Comparison of ENCODE assay signal across 10 cellular contexts in the genomic region with DNA sequence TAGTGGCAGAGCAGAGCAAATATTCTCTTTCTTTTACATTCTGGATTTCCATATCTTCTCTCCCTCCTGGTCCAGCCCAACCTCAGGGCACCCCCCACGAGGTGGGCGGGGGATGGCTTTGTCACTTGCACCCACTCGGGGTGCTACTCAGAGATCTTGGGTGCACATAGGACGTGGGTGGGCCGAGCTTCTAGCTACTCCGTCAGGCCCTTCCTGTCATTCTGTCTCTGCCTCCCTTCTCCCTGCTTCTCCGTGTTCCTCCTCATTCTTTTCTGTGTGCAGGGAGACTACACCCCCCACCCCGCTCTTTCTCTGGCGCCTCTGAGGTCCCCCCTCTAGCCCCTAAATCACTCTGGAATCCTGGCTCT. TPM values are rescaled to one million over a fixed set of nuclear protein-coding genes. Genes with fewer than 3 reads are reported as not detected.
A peak's percentile ranks its signal among the peaks of the same experiment; 100 is the strongest.
DNase-seq lines count a peak whose midpoint lies in the region; ATAC-seq and TF ChIP-seq lines count a peak whose summit lies in the region.
"Had no signal": no experiment of that assay in that cellular context is flagged by ENCODE, and none has a peak within 500 bp of the region (broad histone marks: within the 10 kb centered on the region; RNA-seq: fewer than 3 reads in every experiment).

No MANE protein-coding gene starts in this region.

- no peak for TF ChIP-seq EP300 in tibial nerve (IDR thresholded peaks at IDR 0.05)

- no peaks in the 10 kb centered on the region for H3K9me2 ChIP-seq in Karpas-422 (replicated peaks; ENCODE audit: insufficient read depth, low read length)

- no peaks in the 10 kb centered on the region for H3K9me3 Mint-ChIP-seq in stimulated activated naive CD8-positive, alpha-beta T cell treated with anti-CD3 and anti-CD28 coated beads, Interleukin-15, amount 100 ng/mL, for 72 hours

- no peak overlapping the region for H3K27ac Mint-ChIP-seq in stimulated activated naive CD8-positive, alpha-beta T cell treated with anti-CD3 and anti-CD28 coated beads, Interleukin-15, amount 100 ng/mL, for 72 hours

- dilution Hi-C loops in mammary epithelial cell (cut with HindIII; ENCODE audit: low sequenced_read_pairs), result no loop called here

- H3K4me1 Mint-ChIP-seq in stimulated activated naive CD8-positive, alpha-beta T cell treated with anti-CD3 and anti-CD28 coated beads, Interleukin-15, amount 100 ng/mL, for 72 hours, result peaks cover 25% of the 10 kb centered on the region

- in situ Hi-C loops in mammary epithelial cell (cut with MboI; ENCODE audit: low sequenced_read_pairs in 2 of 2), result no loop called here

- no TSS peak for BruUV-seq in mammary epithelial cell (replicated peaks; lab: Mats Ljungman, UMichigan)

- H3K27me3 ChIP-seq in Karpas-422 (ENCODE audit: low read length) (no peaks in the 10 kb centered on the region), mammary epithelial cell (ENCODE audit: insufficient read depth, low read length) (no peaks in the 10 kb centered on the region), lung (ENCODE audit: control insufficient read depth, insufficient read depth) (no peaks in the 10 kb centered on the region), tibial nerve (no peaks in the 10 kb centered on the region)
- H3K27me3 ChIP-seq: body of pancreas had no signal

- TF ChIP-seq CTCF in mammary epithelial cell (conservative IDR thresholded peaks at IDR 0.05 in 1 of 2, IDR thresholded peaks at IDR 0.05 in 1 of 2; ENCODE audit: extremely low read depth in 1 of 2, insufficient read depth in 1 of 2, low read depth in 1 of 2, low read length in 2 of 2) (no peak), lung (IDR thresholded peaks at IDR 0.05; ENCODE audit: control extremely low read depth, extremely low read depth) (no peak), tibial nerve (IDR thresholded peaks at IDR 0.05) (no peak)

- H3K4me2 ChIP-seq in Karpas-422 (ENCODE audit: low read depth, low read length, poor library complexity, severe bottlenecking) (peak overlapping the region; percentile 78), mammary epithelial cell (ENCODE audit: insufficient read depth, low read depth, low read length) (peak overlapping the region; percentile 47)

- H3K4me3 ChIP-seq in Karpas-422 (ENCODE audit: low read length) (peak overlapping the region; percentile 68), mammary epithelial cell (replicated peaks in 1 of 3; ENCODE audit: insufficient read depth in 1 of 3, low read depth in 2 of 3, low read length in 3 of 3) (no peak overlapping the region), lung (no peak overlapping the region), tibial nerve (peak overlapping the region in 3 of 4 donors; percentile 10 to 46 (median 40))
- H3K4me3 ChIP-seq: body of pancreas had no signal

- peak; percentile 80 for DNase-seq in Karpas-422
- no peak for DNase-seq in mammary epithelial cell
- DNase-seq in lung (ENCODE audit: low spot score), result no peak
- DNase-seq in tibial nerve (ENCODE audit: low spot score in 2 of 2), result no peak
- DNase-seq in stimulated activated naive CD8-positive, alpha-beta T cell treated with anti-CD3 and anti-CD28 coated beads, Interleukin-15, amount 100 ng/mL, for 72 hours, result no peak
- DNase-seq in NCI-H2196 treated with DMSO at 0.1 percent for 48 hours (lab: John Stamatoyannopoulos, UW; ENCODE audit: unreplicated experiment), result no peak
- DNase-seq in effector CD4-positive, alpha-beta T cell, result no peak
- DNase-seq in ecto neural progenitor cell (ENCODE audit: low spot score), result no peak

- H4K20me1 ChIP-seq in Karpas-422 (ENCODE audit: insufficient read depth, low read depth, low read length) (no peaks in the 10 kb centered on the region), mammary epithelial cell (ENCODE audit: insufficient read depth, low read length) (no peaks in the 10 kb centered on the region)

- H3K27ac ChIP-seq in Karpas-422 (ENCODE audit: low read length) (peak overlapping the region; percentile 100), mammary epithelial cell (ENCODE audit: insufficient read depth, low read depth, low read length) (peak overlapping the region; percentile 83), lung (ENCODE audit: low read depth in 1 of 2, low read length in 1 of 2) (peak overlapping the region; percentile 75 to 88), tibial nerve (peak overlapping the region; percentile 50 to 95 (median 78))

- no peak overlapping the region for H2AFZ ChIP-seq in Karpas-422 (ENCODE audit: low read length)
- H2AFZ ChIP-seq in mammary epithelial cell (ENCODE audit: low read depth, low read length), result peak overlapping the region; percentile 36

- TF ChIP-seq POLR2A in tibial nerve (IDR thresholded peaks at IDR 0.05), result no peak

- intact Hi-C loops in mammary epithelial cell (cut with micrococcal nuclease), result loop anchor here (2.0 kb wide), 1 partner anchor 20 kb away; the partner anchor contains the start of gene PCDHGC5

- H3K36me3 ChIP-seq in Karpas-422 (ENCODE audit: insufficient read depth, low read length), result peaks cover 31% of the 10 kb centered on the region
- peaks cover 5% of the 10 kb centered on the region for H3K36me3 ChIP-seq in mammary epithelial cell (ENCODE audit: insufficient read depth, low read length)
- H3K36me3 ChIP-seq in lung (ENCODE audit: control insufficient read depth in 2 of 2, insufficient read depth in 2 of 2, low read length in 2 of 2), result peaks cover 0 to 15% of the 10 kb centered on the region in 2 donors
- H3K36me3 ChIP-seq in tibial nerve, result peaks cover 0 to 41% (median 0%) of the 10 kb centered on the region in 3 donors

- no peak overlapping the region for H3K4me3 Mint-ChIP-seq in stimulated activated naive CD8-positive, alpha-beta T cell treated with anti-CD3 and anti-CD28 coated beads, Interleukin-15, amount 100 ng/mL, for 72 hours

- CTCF ChIA-PET in mammary epithelial cell (lab: Charles Lee; ENCODE audit: low non-redundant PET), result interaction anchor here (0.7 to 2.9 kb wide), 2 partner anchors 30 to 59 kb away, joined by 5 to 8 read pairs; no protein-coding TSS in a partner anchor

- peaks cover 100% of the 10 kb centered on the region for H3K4me1 ChIP-seq in Karpas-422 (ENCODE audit: low read length)
- H3K4me1 ChIP-seq in mammary epithelial cell (ENCODE audit: insufficient read depth, low read length), result peaks cover 39% of the 10 kb centered on the region
- H3K4me1 ChIP-seq in lung (ENCODE audit: control insufficient read depth in 2 of 2, insufficient read depth in 2 of 2, low read length in 2 of 2), result peaks cover 3 to 16% of the 10 kb centered on the region in 2 donors
- peaks cover 0 to 59% (median 33%) of the 10 kb centered on the region in 4 donors for H3K4me1 ChIP-seq in tibial nerve

- no peaks in the 10 kb centered on the region for H3K27me3 Mint-ChIP-seq in stimulated activated naive CD8-positive, alpha-beta T cell treated with anti-CD3 and anti-CD28 coated beads, Interleukin-15, amount 100 ng/mL, for 72 hours

- 6% methylated on average over 7 of the region's 9 CpGs for WGBS in mammary epithelial cell (ENCODE audit: low coverage, missing lambda C conversion rate)
- 32 to 62% methylated on average over 9 of the region's 9 CpGs for WGBS in lung, 2 donors
- 18 to 27% methylated on average over 9 of the region's 9 CpGs for WGBS in tibial nerve, 2 donors

- no peak for ATAC-seq in lung (ENCODE audit: insufficient read depth, low FRiP score)
- ATAC-seq in stimulated activated naive CD8-positive, alpha-beta T cell treated with anti-CD3 and anti-CD28 coated beads, Interleukin-15, amount 100 ng/mL, for 72 hours, result no peak

- peaks cover 7% of the 10 kb centered on the region for H3K79me2 ChIP-seq in Karpas-422 (ENCODE audit: low read length)
- no peaks in the 10 kb centered on the region for H3K79me2 ChIP-seq in mammary epithelial cell (ENCODE audit: insufficient read depth, low read length)

- H3K9me3 ChIP-seq in Karpas-422 (ENCODE audit: low read length), result no peaks in the 10 kb centered on the region
- H3K9me3 ChIP-seq in mammary epithelial cell (replicated peaks; ENCODE audit: insufficient read depth, low read length), result no peaks in the 10 kb centered on the region
- no peaks in the 10 kb centered on the region for H3K9me3 ChIP-seq in lung (ENCODE audit: control insufficient read depth in 2 of 2, insufficient read depth in 1 of 2, low read length in 1 of 2)
- no peaks in the 10 kb centered on the region for H3K9me3 ChIP-seq in tibial nerve
- H3K9me3 ChIP-seq: body of pancreas had no signal

- H3K9ac ChIP-seq in Karpas-422 (ENCODE audit: low read length) (peak overlapping the region; percentile 92), mammary epithelial cell (ENCODE audit: insufficient read depth, low read length) (peak overlapping the region; percentile 39)

RNA-seq across cellular contexts. Expression of gene PCDHGC5, which starts 19.5 kb away (rescaled TPM):
- total RNA-seq in Karpas-422 (2014; rRNA removed; shearing (Covaris generic); ENCODE audit: low replicate concordance), result 5.1 and 5.8 TPM in 2 replicates
- total RNA-seq in mammary epithelial cell (1 to 10 TPM; 1.8 to 3.3 TPM), lung (1 to 10 TPM; 2.7 to 5.1 TPM), tibial nerve (1 to 10 TPM; 3.1 to 5.9 (median 3.8) TPM)
- polyA plus RNA-seq in mammary epithelial cell (0.59 TPM), lung (under 1 TPM; 0.14 to 0.39 TPM)
- 1.7 TPM for polyA minus RNA-seq in mammary epithelial cell
- total RNA-seq: T-helper 1 cell treated with Interleukin-12 subunit alpha and Interleukin-12 subunit beta and Interleukin-4 antibody, amounts not matched to agents 30 ng/mL and 1 ng/mL, for 36 hours had no signal

RNA-seq across cellular contexts. Expression of gene PCDHGC4, which starts 23.6 kb away (rescaled TPM):
- total RNA-seq in Karpas-422 (2014; rRNA removed; shearing (Covaris generic); ENCODE audit: low replicate concordance), result 7.0 and 11.8 TPM in 2 replicates
- total RNA-seq in mammary epithelial cell, result 1 to 10 TPM; 1.2 to 2.7 TPM
- polyA plus RNA-seq in mammary epithelial cell, result 0.14 TPM
- 0.21 TPM for polyA minus RNA-seq in mammary epithelial cell
- 1 to 10 TPM; 3.1 to 8.7 TPM for total RNA-seq in lung
- polyA plus RNA-seq in lung, result under 1 TPM; 0.08 to 0.24 TPM
- 10 to 100 TPM in 1 of 4 donors, 1 to 10 TPM in 3; 3.3 to 11.7 (median 5.1) TPM for total RNA-seq in tibial nerve
- total RNA-seq: T-helper 1 cell treated with Interleukin-12 subunit alpha and Interleukin-12 subunit beta and Interleukin-4 antibody, amounts not matched to agents 30 ng/mL and 1 ng/mL, for 36 hours had no signal

RNA-seq across cellular contexts. Expression of gene PCDHGC3, which starts 32.7 kb away (rescaled TPM):
- total RNA-seq in Karpas-422 (2014; rRNA removed; shearing (Covaris generic); ENCODE audit: low replicate concordance), result 61.3 and 75.2 TPM in 2 replicates
- total RNA-seq in mammary epithelial cell, result 10 to 100 TPM; 74.7 to 76.3 TPM
- polyA plus RNA-seq in mammary epithelial cell, result 48.6 TPM
- 134 TPM for polyA minus RNA-seq in mammary epithelial cell
- total RNA-seq in lung, result 100 to 1,000 TPM in 1 of 2 donors, 10 to 100 TPM in 1; 63.9 to 116 TPM
- polyA plus RNA-seq in lung, result 10 to 100 TPM; 44.8 to 73.4 TPM
- 10 to 100 TPM; 40.4 to 77.7 (median 56.3) TPM for total RNA-seq in tibial nerve
- total RNA-seq: T-helper 1 cell treated with Interleukin-12 subunit alpha and Interleukin-12 subunit beta and Interleukin-4 antibody, amounts not matched to agents 30 ng/mL and 1 ng/mL, for 36 hours had no signal

Comparison
In these comparisons a context has a peak if more than half of its experiments do, and no peak if none do; other contexts are left out.
1. H3K4me3 ChIP-seq: peak in Karpas-422 (single experiment) and tibial nerve (3 of 4); none in mammary epithelial cell (0 of 3) and lung (single experiment).
2. Peak in every context shown above with its lines, with median percentiles within 50 percentile points of each other: H3K27ac ChIP-seq.